ENCODE assay signal across 18 cellular contexts in the genomic region with DNA sequence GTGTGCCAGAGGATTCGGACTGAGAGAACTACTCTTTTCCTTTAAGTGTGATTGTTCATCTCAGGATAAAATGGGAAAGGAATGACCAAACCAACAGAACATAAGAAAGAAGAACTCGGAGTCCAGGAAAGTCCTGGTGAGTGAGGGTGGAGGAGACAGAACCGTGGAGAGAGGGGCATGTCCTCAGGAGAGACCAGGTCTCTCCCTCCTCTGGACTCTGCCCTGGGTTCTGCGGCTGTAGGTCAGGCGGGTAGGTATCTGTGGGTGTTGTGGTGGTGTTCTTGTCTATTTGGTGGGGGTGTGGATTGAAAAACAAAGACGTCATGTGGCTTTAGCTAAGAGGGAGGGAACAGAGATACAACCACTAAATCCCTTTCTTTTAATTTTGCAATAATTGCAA. TPM values are rescaled to one million over a fixed set of nuclear protein-coding genes. Genes with fewer than 3 reads are reported as not detected.
DNase-seq lines count a peak whose midpoint lies in the region; ATAC-seq, FAIRE-seq and TF ChIP-seq lines count a peak whose summit lies in the region.
"Had no signal": no experiment of that assay in that cellular context is flagged by ENCODE, and none has a peak within 500 bp of the region (broad histone marks: within the 10 kb centered on the region; RNA-seq: fewer than 3 reads in every experiment).

No MANE protein-coding gene starts in this region.

- H3K9me1 ChIP-seq in keratinocyte (ENCODE audit: control insufficient read depth, extremely low read depth, insufficient read depth, low read length): no peaks in the 10 kb centered on the region

- TF ChIP-seq POLR2A in HCT116 (IDR thresholded peaks at IDR 0.05; ENCODE audit: borderline replicate concordance, extremely low read depth, insufficient read depth, insufficient read length) (no peak), right lobe of liver (IDR thresholded peaks at IDR 0.05) (no peak)

- no peak overlapping the region for H3K4ac ChIP-seq in trophoblast cell (ENCODE audit: low read depth, low read length)

- CTCF ChIA-PET in HCT116 (lab: Charles Lee): no interaction called here

- H3K9ac ChIP-seq in HCT116 (ENCODE audit: low read length): no peak overlapping the region
- H3K9ac ChIP-seq in keratinocyte (ENCODE audit: control insufficient read depth, extremely low read depth, insufficient read depth, low read length): no peak overlapping the region
- peak overlapping the region; percentile 10 for H3K9ac ChIP-seq in trophoblast cell (ENCODE audit: low read length)

- H4K8ac ChIP-seq in trophoblast cell (ENCODE audit: low read depth, low read length): no peak overlapping the region

- no peak overlapping the region for H2BK12ac ChIP-seq in trophoblast cell (ENCODE audit: low read length)

- peaks cover 5 to 28% of the 10 kb centered on the region in 2 experiments for H3K4me1 ChIP-seq in HCT116 (ENCODE audit: control insufficient read depth in 1 of 2, insufficient read depth in 2 of 2, low read length in 2 of 2)
- H3K4me1 ChIP-seq in keratinocyte (ENCODE audit: control insufficient read depth, extremely low read depth, insufficient read depth, low read length): peaks cover 22% of the 10 kb centered on the region
- H3K4me1 ChIP-seq in trophoblast cell (ENCODE audit: control insufficient read depth in 1 of 2, insufficient read depth in 2 of 2, low read length in 2 of 2): no peaks in the 10 kb centered on the region
- no peaks in the 10 kb centered on the region for H3K4me1 ChIP-seq in right lobe of liver

- intact Hi-C loops in HCT116 (cut with micrococcal nuclease): no loop called here
- intact Hi-C loops in right lobe of liver (cut with DNase I): no loop called here

- H3K36me3 ChIP-seq in HCT116 (ENCODE audit: control insufficient read depth in 1 of 2, insufficient read depth in 2 of 2, low read length in 2 of 2) (no peaks in the 10 kb centered on the region), keratinocyte (ENCODE audit: control insufficient read depth in 2 of 2, extremely low read depth in 1 of 2, insufficient read depth in 2 of 2, low read length in 2 of 2) (no peaks in the 10 kb centered on the region), trophoblast cell (ENCODE audit: control insufficient read depth in 1 of 2, insufficient read depth in 2 of 2, low read length in 2 of 2) (no peaks in the 10 kb centered on the region), right lobe of liver (no peaks in the 10 kb centered on the region)

- H3K79me2 ChIP-seq in HCT116 (ENCODE audit: insufficient read depth, low read length) (no peaks in the 10 kb centered on the region), keratinocyte (ENCODE audit: control insufficient read depth, insufficient read depth, low read length) (no peaks in the 10 kb centered on the region), trophoblast cell (ENCODE audit: control insufficient read depth, insufficient read depth, low read length, poor library complexity) (no peaks in the 10 kb centered on the region)

- no TSS peak for BruUV-seq in HCT116 (replicated peaks; lab: Mats Ljungman, UMichigan)

- H3K18ac ChIP-seq in trophoblast cell (ENCODE audit: low read length): no peak overlapping the region

- no peak overlapping the region for H4K91ac ChIP-seq in trophoblast cell (ENCODE audit: low read depth, low read length)

- no peak overlapping the region for H2BK120ac ChIP-seq in trophoblast cell (ENCODE audit: insufficient read depth, low read length, poor library complexity)

- no peak overlapping the region for H2AK5ac ChIP-seq in trophoblast cell (ENCODE audit: low read length)

- H3K23ac ChIP-seq in trophoblast cell (ENCODE audit: low read length): no peak overlapping the region

- RAD21 ChIA-PET in HCT116 (lab: Charles Lee; ENCODE audit: low non-redundant PET in 1 of 2, low total read pairs in 2 of 2, uncharacterized antibody in 2 of 2, unreplicated experiment in 2 of 2): no interaction called here

- TF ChIP-seq RAD21 in HCT116 (IDR thresholded peaks at IDR 0.05; ENCODE audit: low read depth): no peak

- WGBS in trophoblast cell (ENCODE audit: extremely low coverage, insufficient coverage, insufficient read length): no CpG with 5 or more reads among the region's 6 CpGs
- 53% methylated on average over 6 of the region's 6 CpGs for WGBS in right lobe of liver (ENCODE audit: insufficient coverage, low coverage, low lambda C conversion rate, missing lambda C conversion rate)

- no peak for ATAC-seq in HCT116
- ATAC-seq in right lobe of liver: no peak
- ATAC-seq: CD8-positive, alpha-beta T cell had no signal

- H2AFZ ChIP-seq in HCT116 (ENCODE audit: low read depth, low read length, poor library complexity, severe bottlenecking): no peak overlapping the region
- peak overlapping the region; percentile 30 for H2AFZ ChIP-seq in keratinocyte (ENCODE audit: control insufficient read depth, low read length)
- no peak overlapping the region for H2AFZ ChIP-seq in trophoblast cell (ENCODE audit: insufficient read depth, low read length, poor library complexity)

- no peaks in the 10 kb centered on the region for H3K79me1 ChIP-seq in trophoblast cell (ENCODE audit: low read length)

- TF ChIP-seq CTCF in HCT116 (IDR thresholded peaks at IDR 0.05 in 2 of 3, conservative IDR thresholded peaks at IDR 0.05 in 1 of 3; ENCODE audit: borderline replicate concordance in 1 of 3, insufficient read depth in 1 of 3, low read depth in 2 of 3, low read length in 2 of 3): no peak
- TF ChIP-seq CTCF in keratinocyte (optimal IDR thresholded peaks at IDR 0.05 in 1 of 3, IDR thresholded peaks at IDR 0.05 in 1 of 3, conservative IDR thresholded peaks at IDR 0.05 in 1 of 3; ENCODE audit: extremely low read depth in 1 of 3, insufficient read depth in 2 of 3, low read length in 3 of 3): no peak
- no peak for TF ChIP-seq CTCF in right lobe of liver (IDR thresholded peaks at IDR 0.05)
- TF ChIP-seq CTCF in coronary artery (IDR thresholded peaks at IDR 0.05): no peak

- dilution Hi-C loops in keratinocyte (cut with MboI; ENCODE audit: extremely low pct_ligation_motif_present, low sequenced_read_pairs): no loop called here

- no peak overlapping the region for H3K14ac ChIP-seq in trophoblast cell (ENCODE audit: low read length)

- H3K9me2 ChIP-seq in HCT116 (ENCODE audit: insufficient read depth): no peaks in the 10 kb centered on the region

- DNase-seq in HCT116 (ENCODE audit: low read depth, low spot score) (no peak), amniotic epithelial cell (ENCODE audit: low read depth) (peak; percentile 70), keratinocyte (ENCODE audit: low read depth, low spot score) (no peak), trophoblast cell (no peak), right lobe of liver (no peak), cerebellar nuclear complex (lab: John Stamatoyannopoulos, UW) (no peak), NK-92 (lab: John Stamatoyannopoulos, UW; ENCODE audit: unreplicated experiment) (no peak), coronary artery (ENCODE audit: low spot score) (no peak)
- DNase-seq: CD8-positive, alpha-beta T cell; COR-L47; DMS153; DND-41; GDM1; GOT3; H9 had no signal

- H3K4me3 ChIP-seq in HCT116 (replicated peaks in 1 of 2; ENCODE audit: low read depth in 1 of 2, low read length in 2 of 2) (no peak overlapping the region), keratinocyte (ENCODE audit: control insufficient read depth in 2 of 3, extremely low read depth in 1 of 3, insufficient read depth in 2 of 3, low read depth in 1 of 3, low read length in 3 of 3) (no peak overlapping the region), trophoblast cell (ENCODE audit: low read depth, low read length) (no peak overlapping the region), right lobe of liver (no peak overlapping the region), coronary artery (no peak overlapping the region)

- no peaks in the 10 kb centered on the region for H3K9me3 ChIP-seq in HCT116 (ENCODE audit: control insufficient read depth in 1 of 2, insufficient read depth in 1 of 2, low read depth in 1 of 2, low read length in 2 of 2)
- no peaks in the 10 kb centered on the region for H3K9me3 ChIP-seq in keratinocyte (ENCODE audit: control insufficient read depth, low read depth, low read length)
- no peaks in the 10 kb centered on the region for H3K9me3 ChIP-seq in trophoblast cell (ENCODE audit: insufficient read depth, low read depth, low read length)
- H3K9me3 ChIP-seq in right lobe of liver: no peaks in the 10 kb centered on the region

- H3K4me2 ChIP-seq in HCT116 (ENCODE audit: low read length): peak overlapping the region; percentile 47; the same call in 1 of the 2 replicates
- no peak overlapping the region for H3K4me2 ChIP-seq in keratinocyte (ENCODE audit: control insufficient read depth, extremely low read depth, insufficient read depth, low read depth, low read length)
- no peak overlapping the region for H3K4me2 ChIP-seq in trophoblast cell (ENCODE audit: low read length)

- POLR2A ChIA-PET in HCT116 (lab: Charles Lee): no interaction called here

- H3K27ac ChIP-seq in HCT116 (ENCODE audit: low read depth, low read length) (no peak overlapping the region; the same call in 1 of the 2 replicates), keratinocyte (ENCODE audit: control insufficient read depth, insufficient read depth, low read length) (peak overlapping the region; percentile 14), trophoblast cell (ENCODE audit: low read depth, low read length) (no peak overlapping the region), right lobe of liver (no peak overlapping the region), coronary artery (no peak overlapping the region)

- no peaks in the 10 kb centered on the region for H3K27me3 ChIP-seq in HCT116 (ENCODE audit: insufficient read depth, low read length)
- H3K27me3 ChIP-seq in keratinocyte (ENCODE audit: control insufficient read depth, extremely low read depth, insufficient read depth, low read length): no peaks in the 10 kb centered on the region
- no peaks in the 10 kb centered on the region for H3K27me3 ChIP-seq in trophoblast cell (ENCODE audit: insufficient read depth, low read length)
- no peaks in the 10 kb centered on the region for H3K27me3 ChIP-seq in right lobe of liver

- no peaks in the 10 kb centered on the region for H4K20me1 ChIP-seq in HCT116 (ENCODE audit: insufficient read depth)
- H4K20me1 ChIP-seq in keratinocyte (ENCODE audit: control insufficient read depth, extremely low read depth, insufficient read depth, low read length): no peaks in the 10 kb centered on the region

- H2BK5ac ChIP-seq in trophoblast cell (ENCODE audit: low read depth, low read length, poor library complexity): no peak overlapping the region

- FAIRE-seq in keratinocyte (lab: Jason Lieb, UNC): no peak
- FAIRE-seq: A204.1, D721Med, GM12892 had no signal

- no peak overlapping the region for H4K12ac ChIP-seq in trophoblast cell (ENCODE audit: low read depth, low read length)

RNA-seq across cellular contexts. Expression of gene AGPAT4, which starts 29.1 kb away (rescaled TPM):
- 15.5 TPM for total RNA-seq in HCT116 (2021; ENCODE audit: unreplicated experiment)
- polyA plus RNA-seq in HCT116 (2012): 9.6 and 13.4 TPM in 2 replicates
- 5.4 to 8.7 TPM (median 8.4 TPM) in 3 replicates for polyA plus RNA-seq in keratinocyte
- polyA plus RNA-seq in keratinocyte (2011; ENCODE audit: low read depth): 2.9 TPM
- 2.7 and 3.0 TPM in 2 replicates for polyA plus RNA-seq in keratinocyte (2011; cell fraction: cytosol; rRNA removed)
- polyA plus RNA-seq in keratinocyte (2011; cell fraction: nucleus; rRNA removed): 25.0 and 25.1 TPM in 2 replicates
- polyA plus RNA-seq in keratinocyte (2012; ENCODE audit: low replicate concordance): 3.9 and 4.2 TPM in 2 replicates
- polyA minus RNA-seq in keratinocyte: 5.0 to 20.1 TPM (median 13.8 TPM) in 3 replicates
- polyA minus RNA-seq in keratinocyte (2011; cell fraction: cytosol; rRNA and poly(A)+ RNA removed): 3.8 TPM
- 12.9 and 26.3 TPM in 2 replicates for polyA minus RNA-seq in keratinocyte (2011; cell fraction: nucleus; rRNA and poly(A)+ RNA removed)
- 10.5 and 11.6 TPM in 2 replicates for polyA plus RNA-seq in trophoblast cell (2013)
- total RNA-seq in right lobe of liver: 1 to 10 TPM in 1 of 6 experiments, under 1 TPM in 5; 0.42 to 1.7 (median 0.78) TPM
